8 cellular contexts compared by ENCODE assay signal in the genomic region with DNA sequence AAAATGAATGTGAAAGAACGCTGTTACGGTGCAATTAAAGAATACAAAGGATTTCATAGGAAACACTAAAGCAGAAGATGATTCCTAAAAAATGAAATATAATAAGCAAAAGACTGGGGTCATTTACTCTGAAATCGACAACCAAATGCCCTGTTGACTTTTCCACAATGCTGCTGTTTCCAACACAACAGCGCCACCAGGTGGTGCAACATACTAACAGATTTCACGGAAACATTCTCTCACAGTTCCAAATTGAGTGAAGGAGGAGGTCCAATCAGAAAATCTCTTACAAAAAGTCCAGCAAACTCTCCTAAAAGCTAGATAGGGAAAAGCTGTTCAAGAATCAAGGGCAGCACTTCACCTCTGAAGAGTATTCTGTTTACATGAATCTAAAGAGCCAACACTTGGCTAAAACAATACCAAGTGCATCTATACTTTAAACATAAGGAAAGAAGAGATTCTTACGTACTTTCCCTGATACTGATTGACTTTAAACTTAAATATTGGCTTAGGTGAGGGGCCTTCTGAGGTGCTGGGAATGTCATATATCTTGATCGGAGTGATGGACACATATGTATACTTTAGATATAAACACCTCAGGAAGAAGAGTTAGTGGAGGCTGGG. TPM values are rescaled to one million over a fixed set of nuclear protein-coding genes. Genes with fewer than 3 reads are reported as not detected.
A peak's percentile ranks its signal among the peaks of the same experiment; 100 is the strongest.
DNase-seq lines count a peak whose midpoint lies in the region; ATAC-seq, FAIRE-seq and TF ChIP-seq lines count a peak whose summit lies in the region.

No MANE protein-coding gene starts in this region.

- no peaks in the 10 kb centered on the region for H3K27me3 ChIP-seq in mammary epithelial cell (ENCODE audit: insufficient read depth, low read length)

- no peaks in the 10 kb centered on the region for H3K9me3 ChIP-seq in A549
- no peaks in the 10 kb centered on the region for H3K9me3 ChIP-seq in mammary epithelial cell (replicated peaks; ENCODE audit: insufficient read depth, low read length)

- dilution Hi-C loops in mammary epithelial cell (cut with HindIII; ENCODE audit: low sequenced_read_pairs): no loop called here

- TF ChIP-seq CTCF in A549 (IDR thresholded peaks at IDR 0.05) (peak; percentile 98), VCaP (conservative IDR thresholded peaks at IDR 0.05) (peak; percentile 89), mammary epithelial cell (conservative IDR thresholded peaks at IDR 0.05 in 1 of 2, IDR thresholded peaks at IDR 0.05 in 1 of 2; ENCODE audit: extremely low read depth in 1 of 2, insufficient read depth in 1 of 2, low read depth in 1 of 2, low read length in 2 of 2) (peak; percentile 86 to 90)

- peaks cover 8% of the 10 kb centered on the region for H3K36me3 ChIP-seq in mammary epithelial cell (ENCODE audit: insufficient read depth, low read length)

- DNase-seq in A549 (ENCODE audit: low read depth in 1 of 2, low spot score in 1 of 2): peak; percentile 57 to 89
- peak; percentile 35 for DNase-seq in NCI-H2171 treated with DMSO at 0.1 percent for 48 hours (lab: John Stamatoyannopoulos, UW)
- DNase-seq in mammary epithelial cell: peak; percentile 65
- peak; percentile 79 for DNase-seq in iris pigment epithelial cell (ENCODE audit: low read depth)
- DNase-seq in stimulated activated CD4-positive, alpha-beta T cell treated with anti-CD3 and anti-CD28 coated beads, Interleukin-15, amount 100 ng/mL, for 24 hours: peak; percentile 81

- H2AFZ ChIP-seq in mammary epithelial cell (ENCODE audit: low read depth, low read length): no peak overlapping the region

- peak overlapping the region; percentile 1 to 32; a peak in 4 of 6 replicates for H3K27ac ChIP-seq in A549
- H3K27ac ChIP-seq in VCaP: peak overlapping the region; percentile 85
- H3K27ac ChIP-seq in mammary epithelial cell (ENCODE audit: insufficient read depth, low read depth, low read length): no peak overlapping the region

- peak overlapping the region; percentile 67 for H3K4me2 ChIP-seq in A549
- no peak overlapping the region for H3K4me2 ChIP-seq in mammary epithelial cell (ENCODE audit: insufficient read depth, low read depth, low read length)

- peak; percentile 92 for ATAC-seq in A549
- ATAC-seq in GM18502 (IDR thresholded peaks at IDR 0.05; ENCODE audit: poor library complexity, unreplicated experiment): peak; percentile 53
- no peak for ATAC-seq in GM19324 (IDR thresholded peaks at IDR 0.05; ENCODE audit: low FRiP score, unreplicated experiment)

- H3K4me1 ChIP-seq in A549 (peaks cover 10% of the 10 kb centered on the region; the same call in 2 of the 3 replicates), mammary epithelial cell (ENCODE audit: insufficient read depth, low read length) (no peaks in the 10 kb centered on the region)

- peak; percentile 96 to 97 for TF ChIP-seq RAD21 in A549 (conservative IDR thresholded peaks at IDR 0.05 in 1 of 2, IDR thresholded peaks at IDR 0.05 in 1 of 2)

- CTCF ChIA-PET in A549 (lab: Yijun Ruan, JAX): interaction anchor here (0.6 to 3.5 kb wide), 70 partner anchors 9 to 1087 kb away, joined by 3 to 61 read pairs (median 5); no protein-coding TSS in a partner anchor
- CTCF ChIA-PET in mammary epithelial cell (lab: Charles Lee; ENCODE audit: low non-redundant PET): interaction anchor here (1.0 kb wide), 1 partner anchor 204 kb away, joined by 7 read pairs; no protein-coding TSS in a partner anchor

- intact Hi-C loops in mammary epithelial cell (cut with micrococcal nuclease): loop anchor here (1.0 to 5.0 kb wide), 3 partner anchors 194 to 469 kb away; no protein-coding TSS in a partner anchor

- H3K79me2 ChIP-seq in mammary epithelial cell (ENCODE audit: insufficient read depth, low read length): peaks cover 8% of the 10 kb centered on the region

- peak; percentile 98 for FAIRE-seq in A549 (lab: Jason Lieb, UNC)

- no peak overlapping the region for H3K9ac ChIP-seq in mammary epithelial cell (ENCODE audit: insufficient read depth, low read length)

- BruUV-seq in mammary epithelial cell (replicated peaks; lab: Mats Ljungman, UMichigan): no TSS peak

- WGBS in A549 (ENCODE audit: missing lambda C conversion rate): 26% methylated on average over 7 of the region's 7 CpGs
- WGBS in mammary epithelial cell (ENCODE audit: low coverage, missing lambda C conversion rate): 38% methylated on average over 7 of the region's 7 CpGs

- H3K4me3 ChIP-seq in A549 (0 out of 3 replicates have a peak overlapping the region, but pooled peaks have one; percentile 7), mammary epithelial cell (replicated peaks in 1 of 3; ENCODE audit: insufficient read depth in 1 of 3, low read depth in 2 of 3, low read length in 3 of 3) (no peak overlapping the region)

- TF ChIP-seq POLR2A in A549 (IDR thresholded peaks at IDR 0.05; ENCODE audit: low read length): no peak

- in situ Hi-C loops in mammary epithelial cell (cut with MboI; ENCODE audit: low sequenced_read_pairs in 2 of 2): no loop called here

- no peak for TF ChIP-seq EP300 in A549 (IDR thresholded peaks at IDR 0.05)

- H4K20me1 ChIP-seq in mammary epithelial cell (ENCODE audit: insufficient read depth, low read length): no peaks in the 10 kb centered on the region

- POLR2A ChIA-PET in A549 (lab: Yijun Ruan, JAX): no interaction called here

TF ChIP-seq in A549, 52 proteins besides CTCF, POLR2A, EP300 and RAD21:
- TF ChIP-seq SMC3 (IDR thresholded peaks at IDR 0.05): peak; percentile 93
- no peak for TF ChIP-seq RARB (CRISPR knock-in tag; IDR thresholded peaks at IDR 0.05)

RNA-seq across cellular contexts. Expression of a gene that starts 55.9 kb away (rescaled TPM):
- polyA plus RNA-seq in A549 (2011; rRNA removed) (17.0 and 21.6 TPM in 2 replicates), A549 (2017; fragmentation: RNase III; extraction: RNeasy Plus Mini Kit Qiagen cat#74134 plus additional on column Dnase treatment) (16.5 to 18.5 TPM (median 17.3 TPM) in 3 replicates), mammary epithelial cell (10.4 TPM)
- 4.0 and 4.2 TPM in 2 replicates for polyA plus RNA-seq in A549 (2012; cell fraction: cytosol; rRNA removed)
- polyA plus RNA-seq in A549 (2012; cell fraction: nucleus; rRNA removed): 3.3 and 4.9 TPM in 2 replicates
- 8.9 and 9.3 TPM in 2 replicates for polyA minus RNA-seq in A549 (2011; rRNA and poly(A)+ RNA removed)
- 10 to 100 TPM; 12.0 to 23.7 TPM for total RNA-seq in mammary epithelial cell
- polyA minus RNA-seq in mammary epithelial cell: 6.9 TPM
